11 cellular contexts compared by ENCODE assay signal in the genomic region with DNA sequence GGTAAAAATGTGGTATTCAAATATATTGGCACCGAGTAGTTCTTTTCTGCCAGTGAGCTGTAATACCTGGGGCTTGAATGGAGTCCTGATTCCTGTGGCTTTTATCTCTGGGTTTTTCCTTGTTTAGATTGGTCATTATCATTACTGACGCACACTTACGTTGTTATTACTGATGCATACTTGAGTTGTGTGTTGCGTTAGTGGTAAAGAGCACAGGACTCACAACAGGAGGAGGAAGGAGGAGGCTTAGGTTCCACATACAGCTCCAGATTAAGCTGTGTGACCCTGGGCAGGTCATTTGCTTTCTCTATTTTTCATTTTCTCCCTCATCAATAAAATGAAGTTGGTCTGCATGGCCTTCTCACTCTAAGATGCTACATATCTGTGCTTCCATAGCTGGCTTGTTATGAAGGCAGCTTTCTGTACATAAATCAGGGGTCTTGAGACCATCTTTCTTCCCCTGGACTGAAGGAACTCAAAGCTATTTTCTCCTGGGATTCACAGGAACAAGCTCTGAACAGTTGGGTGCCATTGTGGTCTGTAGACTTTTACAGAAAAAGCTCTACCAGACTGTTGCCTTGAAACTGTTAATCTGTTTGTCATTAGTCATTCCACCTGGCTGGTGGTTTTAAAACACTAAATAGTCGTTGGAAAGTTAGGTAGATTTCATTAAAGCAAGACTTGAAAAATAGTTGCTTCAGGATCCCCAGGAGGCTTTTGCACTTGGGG. TPM values are rescaled to one million over a fixed set of nuclear protein-coding genes. Genes with fewer than 3 reads are reported as not detected.
DNase-seq lines count a peak whose midpoint lies in the region; ATAC-seq and TF ChIP-seq lines count a peak whose summit lies in the region.
"Had no signal": no experiment of that assay in that cellular context is flagged by ENCODE, and none has a peak within 500 bp of the region (broad histone marks: within the 10 kb centered on the region; RNA-seq: fewer than 3 reads in every experiment).

No MANE protein-coding gene starts in this region.

- intact Hi-C loops in left lung (cut with DNase I), result no loop called here

- peaks cover 11% of the 10 kb centered on the region for H3K36me3 Mint-ChIP-seq in CD4-positive, CD25-positive, alpha-beta regulatory T cell

- no peaks in the 10 kb centered on the region for H3K27me3 ChIP-seq in CD4-positive, CD25-positive, alpha-beta regulatory T cell (ENCODE audit: control insufficient read depth, insufficient read depth, low read length)
- H3K27me3 ChIP-seq in Karpas-422 (ENCODE audit: low read length) (no peaks in the 10 kb centered on the region), neural cell (ENCODE audit: insufficient read depth, low read depth, low read length) (no peaks in the 10 kb centered on the region), left lung (no peaks in the 10 kb centered on the region)
- no peaks in the 10 kb centered on the region for H3K27me3 ChIP-seq in effector memory CD4-positive, alpha-beta T cell (replicated peaks; ENCODE audit: control insufficient read depth, insufficient read depth, low read length, poor library complexity, severe bottlenecking)

- H3K4me3 Mint-ChIP-seq in CD4-positive, CD25-positive, alpha-beta regulatory T cell, result no peak overlapping the region
- H3K4me3 Mint-ChIP-seq: activated T-helper 17 cell treated with anti-CD3 and anti-CD28 coated beads, Interleukin-2, amount 50 U/mL, for 72 hours; stimulated activated naive CD8-positive, alpha-beta T cell treated with anti-CD3 and anti-CD28 coated beads, Interleukin-15, Interleukin-2, amounts not matched to agents 100 ng/mL and 50 ng/mL, for 24 hours had no signal

- peak overlapping the region; percentile 85 for H3K4me2 ChIP-seq in Karpas-422 (ENCODE audit: low read depth, low read length, poor library complexity, severe bottlenecking)
- H3K4me2 ChIP-seq in neural cell (ENCODE audit: low read length), result peak overlapping the region; percentile 89

- H2AFZ ChIP-seq in Karpas-422 (ENCODE audit: low read length) (no peak overlapping the region), neural cell (ENCODE audit: low read depth, low read length) (no peak overlapping the region)

- no peak overlapping the region for H3K27ac Mint-ChIP-seq in CD4-positive, CD25-positive, alpha-beta regulatory T cell
- H3K27ac Mint-ChIP-seq: activated T-helper 17 cell treated with anti-CD3 and anti-CD28 coated beads, Interleukin-2, amount 50 U/mL, for 72 hours; stimulated activated naive CD8-positive, alpha-beta T cell treated with anti-CD3 and anti-CD28 coated beads, Interleukin-15, Interleukin-2, amounts not matched to agents 100 ng/mL and 50 ng/mL, for 24 hours had no signal

- TF ChIP-seq RAD21 in neural cell (conservative IDR thresholded peaks at IDR 0.05), result no peak

- no peak for DNase-seq in CD4-positive, CD25-positive, alpha-beta regulatory T cell
- DNase-seq in Karpas-422, result no peak
- DNase-seq in effector memory CD4-positive, alpha-beta T cell, result no peak
- no peak for DNase-seq in NCI-H524 treated with DMSO at 0.1 percent for 48 hours (lab: John Stamatoyannopoulos, UW)
- DNase-seq in NCI-H2029 (lab: John Stamatoyannopoulos, UW), result no peak
- DNase-seq in left lung, result no peak
- DNase-seq: stimulated activated CD4-positive, alpha-beta T cell treated with anti-CD3 and anti-CD28 coated beads, Interleukin-15, amount 100 ng/mL, for 24 hours had no signal

- ATAC-seq in CD4-positive, CD25-positive, alpha-beta regulatory T cell (ENCODE audit: low read depth in 2 of 2), result no peak
- ATAC-seq in left lung, result no peak
- ATAC-seq in HG03196 (IDR thresholded peaks at IDR 0.05; ENCODE audit: unreplicated experiment), result no peak

- H3K9me3 Mint-ChIP-seq in CD4-positive, CD25-positive, alpha-beta regulatory T cell, result no peaks in the 10 kb centered on the region
- H3K9me3 Mint-ChIP-seq: activated T-helper 17 cell treated with anti-CD3 and anti-CD28 coated beads, Interleukin-2, amount 50 U/mL, for 72 hours; stimulated activated naive CD8-positive, alpha-beta T cell treated with anti-CD3 and anti-CD28 coated beads, Interleukin-15, Interleukin-2, amounts not matched to agents 100 ng/mL and 50 ng/mL, for 24 hours had no signal

- H3K9me3 ChIP-seq in CD4-positive, CD25-positive, alpha-beta regulatory T cell (ENCODE audit: control insufficient read depth in 2 of 2, low read length in 2 of 2), result no peaks in the 10 kb centered on the region
- H3K9me3 ChIP-seq in Karpas-422 (ENCODE audit: low read length) (no peaks in the 10 kb centered on the region), neural cell (ENCODE audit: low read length) (no peaks in the 10 kb centered on the region), left lung (no peaks in the 10 kb centered on the region)
- no peaks in the 10 kb centered on the region for H3K9me3 ChIP-seq in effector memory CD4-positive, alpha-beta T cell (ENCODE audit: control insufficient read depth, low read length)

- no peaks in the 10 kb centered on the region for H3K9me2 ChIP-seq in Karpas-422 (replicated peaks; ENCODE audit: insufficient read depth, low read length)
- no peaks in the 10 kb centered on the region for H3K9me2 ChIP-seq in neural cell (ENCODE audit: insufficient read depth, low read length)

- H3K27ac ChIP-seq in CD4-positive, CD25-positive, alpha-beta regulatory T cell (ENCODE audit: insufficient read depth, low read length, poor library complexity, severe bottlenecking), result peak overlapping the region; percentile 26
- H3K27ac ChIP-seq in Karpas-422 (ENCODE audit: low read length) (peak overlapping the region; percentile 56), neural cell (ENCODE audit: low read length) (no peak overlapping the region), left lung (peak overlapping the region in 1 of 2 donors; percentile 37)
- H3K27ac ChIP-seq in effector memory CD4-positive, alpha-beta T cell (ENCODE audit: insufficient read depth, low read length, poor library complexity, severe bottlenecking), result no peak overlapping the region

- peaks cover 0 to 23% (median 6%) of the 10 kb centered on the region in 4 donors for H3K4me1 Mint-ChIP-seq in CD4-positive, CD25-positive, alpha-beta regulatory T cell

- no peak for TF ChIP-seq EP300 in neural cell (conservative IDR thresholded peaks at IDR 0.05; ENCODE audit: poor library complexity, severe bottlenecking)

- peaks cover 83% of the 10 kb centered on the region for H3K4me1 ChIP-seq in CD4-positive, CD25-positive, alpha-beta regulatory T cell (ENCODE audit: control insufficient read depth, insufficient read depth, low read length, poor library complexity, severe bottlenecking)
- H3K4me1 ChIP-seq in Karpas-422 (ENCODE audit: low read length), result peaks cover 86% of the 10 kb centered on the region
- H3K4me1 ChIP-seq in effector memory CD4-positive, alpha-beta T cell (ENCODE audit: control insufficient read depth, insufficient read depth, low read length, poor library complexity, severe bottlenecking), result peaks cover 64% of the 10 kb centered on the region
- peaks cover 66 to 85% of the 10 kb centered on the region in 2 donors for H3K4me1 ChIP-seq in left lung

- peaks cover 3% of the 10 kb centered on the region for H3K36me3 ChIP-seq in CD4-positive, CD25-positive, alpha-beta regulatory T cell (ENCODE audit: control insufficient read depth, insufficient read depth, low read length)
- H3K36me3 ChIP-seq in Karpas-422 (ENCODE audit: insufficient read depth, low read length) (peaks cover 26% of the 10 kb centered on the region; the same call in 1 of the 2 replicates), neural cell (ENCODE audit: insufficient read depth, low read length) (no peaks in the 10 kb centered on the region), left lung (no peaks in the 10 kb centered on the region)
- H3K36me3 ChIP-seq in effector memory CD4-positive, alpha-beta T cell (ENCODE audit: control insufficient read depth, insufficient read depth, low read length), result peaks cover 2% of the 10 kb centered on the region

- peaks cover 63% of the 10 kb centered on the region for H4K20me1 ChIP-seq in Karpas-422 (ENCODE audit: insufficient read depth, low read depth, low read length)
- H4K20me1 ChIP-seq in neural cell (ENCODE audit: insufficient read depth), result peaks cover 80% of the 10 kb centered on the region

- H3K27me3 Mint-ChIP-seq in CD4-positive, CD25-positive, alpha-beta regulatory T cell, result no peaks in the 10 kb centered on the region
- H3K27me3 Mint-ChIP-seq: activated T-helper 17 cell treated with anti-CD3 and anti-CD28 coated beads, Interleukin-2, amount 50 U/mL, for 72 hours; stimulated activated naive CD8-positive, alpha-beta T cell treated with anti-CD3 and anti-CD28 coated beads, Interleukin-15, Interleukin-2, amounts not matched to agents 100 ng/mL and 50 ng/mL, for 24 hours had no signal

- peak overlapping the region; percentile 95 for H3K4me3 ChIP-seq in CD4-positive, CD25-positive, alpha-beta regulatory T cell (ENCODE audit: low read depth, low read length)
- H3K4me3 ChIP-seq in Karpas-422 (ENCODE audit: low read length) (peak overlapping the region; percentile 80; the same call in 1 of the 2 replicates), neural cell (ENCODE audit: low read length) (peak overlapping the region; percentile 77), left lung (no peak overlapping the region)
- peak overlapping the region; percentile 8 for H3K4me3 ChIP-seq in effector memory CD4-positive, alpha-beta T cell (ENCODE audit: insufficient read depth, low read depth, low read length, poor library complexity, severe bottlenecking)

- no peaks in the 10 kb centered on the region for H3F3A ChIP-seq in neural cell (ENCODE audit: insufficient read depth, low read length, poor library complexity, severe bottlenecking)

- H3K9ac ChIP-seq in Karpas-422 (ENCODE audit: low read length) (peak overlapping the region; percentile 95; the same call in 1 of the 2 replicates), neural cell (ENCODE audit: low read length) (no peak overlapping the region)

- TF ChIP-seq CTCF in neural cell (IDR thresholded peaks at IDR 0.05; ENCODE audit: poor library complexity, severe bottlenecking) (no peak), left lung (IDR thresholded peaks at IDR 0.05) (no peak)

- H3K79me2 ChIP-seq in Karpas-422 (ENCODE audit: low read length) (peaks cover 100% of the 10 kb centered on the region), neural cell (replicated peaks; ENCODE audit: insufficient read depth, low read length) (peaks cover 98% of the 10 kb centered on the region)

TF ChIP-seq in neural cell, 6 proteins besides CTCF, POLR2A, EP300 and RAD21 (continues in another document):
- no peak for TF ChIP-seq MXI1 (conservative IDR thresholded peaks at IDR 0.05; ENCODE audit: poor library complexity, severe bottlenecking)

RNA-seq across cellular contexts. Expression of a gene that starts 5.6 kb away (rescaled TPM):
- 139 TPM for total RNA-seq in CD4-positive, CD25-positive, alpha-beta regulatory T cell
- polyA plus RNA-seq in CD4-positive, CD25-positive, alpha-beta regulatory T cell, result 10 to 100 TPM in 3 of 4 donors, 1 to 10 TPM in 1; 9.5 to 13.4 (median 13.0) TPM
- 55.8 and 73.1 TPM in 2 replicates for total RNA-seq in Karpas-422 (2014; rRNA removed; shearing (Covaris generic); ENCODE audit: low replicate concordance)
- polyA plus RNA-seq in neural cell, result 13.2 and 16.2 TPM in 2 replicates
- polyA minus RNA-seq in neural cell, result 51.1 and 74.6 TPM in 2 replicates
- total RNA-seq in left lung, result 10 to 100 TPM; 65.5 to 71.4 TPM

Comparison
In these comparisons a context has a peak if more than half of its experiments do, and no peak if none do; other contexts are left out.
1. H3K27ac ChIP-seq: peak in CD4-positive, CD25-positive, alpha-beta regulatory T cell (single experiment) and Karpas-422 (single experiment); none in effector memory CD4-positive, alpha-beta T cell (single experiment) and neural cell (single experiment).
2. H3K4me3 ChIP-seq: peak in CD4-positive, CD25-positive, alpha-beta regulatory T cell (single experiment), Karpas-422 (single experiment), effector memory CD4-positive, alpha-beta T cell (single experiment) and neural cell (single experiment); none in left lung (0 of 2).